1 cellular context compared by ENCODE assay signal in genomic region chr1:246567258-246568235, GRCh38.
TF ChIP-seq lines count a peak whose summit lies in the region.

No MANE protein-coding gene starts in this region.

TF ChIP-seq in GM12878, 131 proteins besides CTCF, POLR2A, EP300 and RAD21 (continued from another document):
- no peak for TF ChIP-seq ZNF592 (IDR thresholded peaks at IDR 0.05)
- TF ChIP-seq MTA3 (IDR thresholded peaks at IDR 0.05; ENCODE audit: borderline replicate concordance, low read length), result no peak
- no peak for TF ChIP-seq MYC (IDR thresholded peaks at IDR 0.05; ENCODE audit: insufficient read depth, insufficient read length, insufficient replicate concordance, low read length, severe bottlenecking)
- no peak for TF ChIP-seq BCL11A (IDR thresholded peaks at IDR 0.05; ENCODE audit: low read depth, low read length)
- no peak for TF ChIP-seq PRDM15 (CRISPR knock-in tag; IDR thresholded peaks at IDR 0.05)
- TF ChIP-seq HDAC6 (IDR thresholded peaks at IDR 0.05; ENCODE audit: unreplicated experiment), result no peak
- TF ChIP-seq NFYA (IDR thresholded peaks at IDR 0.05; ENCODE audit: borderline replicate concordance, low read depth, low read length), result no peak
- TF ChIP-seq ZBTB33 (IDR thresholded peaks at IDR 0.05), result no peak
TF ChIP-seq in GM12878: peak in this region for 0.
